20 cellular contexts compared by ENCODE assay signal in genomic region chr2:30502310-30502709, GRCh38.
"Had no signal": no experiment of that assay in that cellular context is flagged by ENCODE, and none has a peak within 500 bp of the region (broad histone marks: within the 10 kb centered on the region; RNA-seq: fewer than 3 reads in every experiment).

No MANE protein-coding gene starts in this region.

- H3K27ac Mint-ChIP-seq: activated T-helper 2 cell treated with anti-CD3 and anti-CD28 coated beads, Interferon-gamma antibody, Interleukin-2, Interleukin-4, amounts not matched to agents 10 μg/mL and 5 μg/mL and 100 μg/mL, durations not matched to agents 14 hours and 24 hours and 36 hours; dendritic cell treated with granulocyte-macrophage colony-stimulating factor and Interleukin-4, amounts not matched to agents 40 ng/mL and 50 ng/mL, for 4 days; mesothelial cell of epicardium; neural progenitor cell had no signal

- H3K4me1 Mint-ChIP-seq: neural progenitor cell had no signal

- H3K9me3 ChIP-seq: prostate gland, suprapubic skin, vagina had no signal

- H3K36me3 ChIP-seq: adrenal gland, neural progenitor cell, prostate gland, right atrium auricular region, suprapubic skin, vagina had no signal

- H3K27me3 ChIP-seq: adrenal gland, hepatocyte, neural progenitor cell, right atrium auricular region, suprapubic skin, vagina had no signal

- H3K4me3 ChIP-seq: adrenal gland, hepatocyte, neural progenitor cell, prostate gland, right atrium auricular region, suprapubic skin, vagina had no signal

- H3K4me2 ChIP-seq: hepatocyte, neural progenitor cell had no signal

- H3K9ac ChIP-seq: neural progenitor cell had no signal

- DNase-seq: activated naive CD4-positive, alpha-beta T cell treated with anti-CD3 and anti-CD28 coated beads for 36 hours; adrenal gland; effector memory CD4-positive, alpha-beta T cell; stimulated activated CD4-positive, alpha-beta T cell treated with anti-CD3 and anti-CD28 coated beads, Interleukin-2, amount 100 ng/mL, for 24 hours; stimulated activated naive CD8-positive, alpha-beta T cell treated with anti-CD3 and anti-CD28 coated beads, Interleukin-15, Interleukin-2, amounts not matched to agents 100 U/mL and 50 U/mL, for 24 hours; T-helper 1 cell; T1000; trophoblast cell had no signal

- H3K27me3 Mint-ChIP-seq: dendritic cell treated with granulocyte-macrophage colony-stimulating factor and Interleukin-4, amounts not matched to agents 40 ng/mL and 50 ng/mL, for 4 days had no signal

- H3K27ac ChIP-seq: adrenal gland, hepatocyte, neural progenitor cell, prostate gland, right atrium auricular region, suprapubic skin, vagina had no signal

- H3K4me1 ChIP-seq: adrenal gland, prostate gland had no signal

- H3K4me3 Mint-ChIP-seq: activated naive CD4-positive, alpha-beta T cell treated with anti-CD3 and anti-CD28 coated beads for 36 hours; dendritic cell treated with granulocyte-macrophage colony-stimulating factor and Interleukin-4, amounts not matched to agents 40 ng/mL and 50 ng/mL, for 4 days; mesothelial cell of epicardium; neural progenitor cell had no signal

- H2AFZ ChIP-seq: hepatocyte, neural progenitor cell had no signal

- FAIRE-seq: bronchial epithelial cell, islet of Langerhans had no signal

- ATAC-seq: activated CD4-positive, CD25-positive, alpha-beta regulatory T cell treated with anti-CD3 and anti-CD28 coated beads, Interleukin-2, amount 50 U/mL, for 24 hours had no signal
